In genomic region chr4:6478546-6479220, GRCh38 we compare ENCODE assay signal across 28 cellular contexts. TPM values are rescaled to one million over a fixed set of nuclear protein-coding genes. Genes with fewer than 3 reads are reported as not detected.
A peak's percentile ranks its signal among the peaks of the same experiment; 100 is the strongest.
DNase-seq lines count a peak whose midpoint lies in the region; ATAC-seq and TF ChIP-seq lines count a peak whose summit lies in the region.
"Had no signal": no experiment of that assay in that cellular context is flagged by ENCODE, and none has a peak within 500 bp of the region (broad histone marks: within the 10 kb centered on the region; RNA-seq: fewer than 3 reads in every experiment).

No MANE protein-coding gene starts in this region.

- DNase-seq in Daoy (ENCODE audit: low read depth) (peak; percentile 16), NCI-H510A (lab: John Stamatoyannopoulos, UW) (peak; percentile 45), coronary artery (ENCODE audit: low spot score) (peak; percentile 19), sciatic nerve (ENCODE audit: low spot score) (peak; percentile 19), Calu3 (no peak), KBM-7 (no peak), NCI-H524 treated with DMSO at 0.1 percent for 48 hours (lab: John Stamatoyannopoulos, UW) (no peak)
- DNase-seq: activated CD4-positive, alpha-beta T cell treated with anti-CD3 and anti-CD28 coated beads for 4 hours; activated naive CD4-positive, alpha-beta T cell treated with anti-CD3 and anti-CD28 coated beads for 36 hours; C1 segment of cervical spinal cord; EL; GOT3; HFFc6; lower lobe of right lung; naive thymus-derived CD4-positive, alpha-beta T cell; NCI-H1048; NCI-H446 treated with DMSO at 0.1 percent for 48 hours; NK-92 treated with Interleukin-12 subunit alpha and Interleukin-12 subunit beta, amount 100 ng/mL, for 24 hours; psoas muscle; SHP77; stimulated activated CD4-positive, alpha-beta T cell treated with anti-CD3 and anti-CD28 coated beads, Interleukin-15, amount 100 ng/mL, for 24 hours; upper lobe of left lung had no signal

- H3K27me3 Mint-ChIP-seq in Calu3 (ENCODE audit: unreplicated experiment) = peaks cover 34% of the 10 kb centered on the region

- H3K4me3 ChIP-seq in coronary artery = no peak overlapping the region
- H3K4me3 ChIP-seq: hepatocyte, lower lobe of right lung, psoas muscle, upper lobe of left lung had no signal

- TF ChIP-seq CTCF in coronary artery (IDR thresholded peaks at IDR 0.05) (no peak), Calu3 (IDR thresholded peaks at IDR 0.05; ENCODE audit: unreplicated experiment) (no peak)

- H3K9me3 Mint-ChIP-seq in Calu3 (ENCODE audit: low read depth, unreplicated experiment) = no peaks in the 10 kb centered on the region
- H3K9me3 Mint-ChIP-seq: HFFc6 had no signal

- H3K36me3 Mint-ChIP-seq in Calu3 (ENCODE audit: insufficient read depth, unreplicated experiment) = no peaks in the 10 kb centered on the region
- H3K36me3 Mint-ChIP-seq: IgD-negative memory B cell; stimulated activated memory B cell treated with anti-CD40 and anti-IgM and Interleukin-4, amounts not matched to agents 10 μg/mL and 1 μg/mL and 100 μg/mL, for 72 hours had no signal

- intact Hi-C loops in sciatic nerve (cut with DNase I) = no loop called here
- intact Hi-C loops in Calu3 (cut with micrococcal nuclease; ENCODE audit: unreplicated experiment) = no loop called here

- BruUV-seq in Calu3 (replicated peaks; lab: Mats Ljungman, UMichigan) = no TSS peak

- in situ Hi-C loops in KBM-7 (cut with MboI; ENCODE audit: low pct_unique_long_range_greater_than_20kb, low sequenced_read_pairs) = no loop called here

- peaks cover 22% of the 10 kb centered on the region for H3K4me1 Mint-ChIP-seq in Calu3 (ENCODE audit: low read depth, unreplicated experiment)
- H3K4me1 Mint-ChIP-seq: IgD-negative memory B cell; naive thymus-derived CD4-positive, alpha-beta T cell; stimulated activated memory B cell treated with anti-CD40 and anti-IgM and Interleukin-4, amounts not matched to agents 10 μg/mL and 1 μg/mL and 100 μg/mL, for 72 hours had no signal

- no peak for ATAC-seq in sciatic nerve
- no peak for ATAC-seq in GM19023 (IDR thresholded peaks at IDR 0.05; ENCODE audit: unreplicated experiment)
- ATAC-seq: lower lobe of right lung; naive thymus-derived CD4-positive, alpha-beta T cell; psoas muscle; stimulated activated memory B cell treated with anti-CD40 and anti-IgM and Interleukin-4, amounts not matched to agents 10 μg/mL and 1 μg/mL and 100 μg/mL, for 72 hours had no signal

- no peak overlapping the region for H3K27ac ChIP-seq in coronary artery
- H3K27ac ChIP-seq: hepatocyte, lower lobe of right lung, psoas muscle, upper lobe of left lung, VCaP had no signal

- H3K27ac Mint-ChIP-seq in Calu3 (ENCODE audit: unreplicated experiment) = no peak overlapping the region
- H3K27ac Mint-ChIP-seq: activated naive CD4-positive, alpha-beta T cell treated with anti-CD3 and anti-CD28 coated beads for 36 hours; HFFc6; IgD-negative memory B cell; naive thymus-derived CD4-positive, alpha-beta T cell; stimulated activated memory B cell treated with anti-CD40 and anti-IgM and Interleukin-4, amounts not matched to agents 10 μg/mL and 1 μg/mL and 100 μg/mL, for 72 hours had no signal

- H3K4me3 Mint-ChIP-seq in Calu3 (ENCODE audit: low read depth, unreplicated experiment) = no peak overlapping the region
- H3K4me3 Mint-ChIP-seq: activated naive CD4-positive, alpha-beta T cell treated with anti-CD3 and anti-CD28 coated beads for 36 hours; HFFc6; naive thymus-derived CD4-positive, alpha-beta T cell; stimulated activated memory B cell treated with anti-CD40 and anti-IgM and Interleukin-4, amounts not matched to agents 10 μg/mL and 1 μg/mL and 100 μg/mL, for 72 hours had no signal

- CTCF ChIA-PET in Calu3 (lab: Charles Lee) = no interaction called here

RNA-seq across cellular contexts. Expression of gene PPP2R2C, which starts 6.3 kb away (rescaled TPM):
- total RNA-seq in Daoy (2014; rRNA removed; shearing (Covaris generic)) = 0.86 and 1.0 TPM in 2 replicates
- total RNA-seq in sciatic nerve (0.58 TPM), Calu3 (2022) (9.4 and 9.8 TPM in 2 replicates)
- total RNA-seq: activated naive CD4-positive, alpha-beta T cell treated with anti-CD3 and anti-CD28 coated beads for 36 hours; lower lobe of right lung; naive thymus-derived CD4-positive, alpha-beta T cell; T-helper 2 cell treated with Interferon-gamma antibody and Interleukin-4, amounts not matched to agents 100 ng/mL and 5 ng/mL, for 36 hours had no signal

Comparison
In these comparisons a context has a peak if more than half of its experiments do, and no peak if none do; other contexts are left out.
1. DNase-seq: peak in Daoy (single experiment), NCI-H510A (single experiment), coronary artery (single experiment) and sciatic nerve (single experiment); none in Calu3 (single experiment), KBM-7 (single experiment) and NCI-H524 treated with DMSO at 0.1 percent for 48 hours (single experiment).